Comparison of ENCODE assay signal across 13 cellular contexts in the genomic region with DNA sequence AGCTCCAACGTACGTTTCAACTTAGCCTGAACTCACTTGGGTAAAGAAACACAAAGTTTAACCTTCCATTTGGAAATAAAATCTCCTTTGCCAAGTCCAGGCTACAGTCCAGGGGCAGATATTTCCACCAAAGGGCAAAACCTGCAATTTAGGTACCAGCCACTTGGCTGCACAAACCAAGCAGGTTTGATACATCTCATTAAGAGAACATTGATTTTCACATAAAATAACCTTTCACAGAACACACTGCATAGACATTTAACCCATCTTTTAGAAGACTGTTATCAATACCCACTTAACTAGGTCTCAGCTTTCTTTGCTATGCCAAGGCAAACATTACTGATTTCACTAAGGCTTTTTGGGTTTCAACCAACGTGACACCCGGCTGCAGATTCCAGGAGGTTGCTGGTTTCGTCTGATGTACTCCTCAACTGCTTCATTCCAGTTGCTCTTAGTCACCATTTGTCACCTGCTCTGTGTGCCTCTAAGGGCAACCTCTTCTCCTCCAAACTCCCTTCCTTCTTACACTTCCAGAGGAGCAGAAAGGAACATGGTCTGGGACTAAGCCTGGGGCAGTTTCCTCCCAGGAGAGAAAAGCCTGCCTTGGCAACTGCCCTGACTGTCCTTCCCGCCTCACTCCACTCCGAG.
DNase-seq lines count a peak whose midpoint lies in the region; ATAC-seq and TF ChIP-seq lines count a peak whose summit lies in the region.
"Had no signal": no experiment of that assay in that cellular context is flagged by ENCODE, and none has a peak within 500 bp of the region (broad histone marks: within the 10 kb centered on the region; RNA-seq: fewer than 3 reads in every experiment).

No MANE protein-coding gene starts in this region.

- peaks cover 0 to 2% of the 10 kb centered on the region in 2 donors for H3K27me3 Mint-ChIP-seq in CD4-positive, alpha-beta memory T cell

- POLR2A ChIA-PET in CD4-positive, alpha-beta memory T cell (lab: Charles Lee; ENCODE audit: partially characterized antibody) = no interaction called here

- H3K27ac ChIP-seq in ovary (peak overlapping the region; percentile 18 to 88), substantia nigra (ENCODE audit: low read depth, low read length, poor library complexity, severe bottlenecking) (no peak overlapping the region)
- H3K27ac ChIP-seq in CD4-positive, alpha-beta memory T cell (ENCODE audit: low read depth, low read length) = no peak overlapping the region

- H3K36me3 ChIP-seq in ovary = no peaks in the 10 kb centered on the region
- H3K36me3 ChIP-seq in CD4-positive, alpha-beta memory T cell (ENCODE audit: insufficient read depth, low read length) = no peaks in the 10 kb centered on the region
- H3K36me3 ChIP-seq: esophagus squamous epithelium had no signal

- intact Hi-C loops in ovary (cut with DNase I) (loop anchor here in 2 of 4 donors (5.0 kb wide), 2 partner anchors 59 to 64 kb away; no protein-coding TSS in a partner anchor), left colon (cut with DNase I, micrococcal nuclease) (no loop called here)
- intact Hi-C loops in CD4-positive, alpha-beta memory T cell (cut with micrococcal nuclease) = no loop called here

- CTCF ChIA-PET in CD4-positive, alpha-beta memory T cell (lab: Charles Lee; ENCODE audit: partially characterized antibody) = interaction anchor here (1.6 kb wide), 1 partner anchor 10 kb away, joined by 6 read pairs; no protein-coding TSS in a partner anchor

- no peak overlapping the region for H3K4me3 Mint-ChIP-seq in CD4-positive, alpha-beta memory T cell
- H3K4me3 Mint-ChIP-seq: natural killer cell treated with Interleukin-12 subunit alpha and Interleukin-12 subunit beta and Interleukin-15 and Interleukin-18, amount 100 ng/mL, for 72 hours had no signal

- peak; percentile 25 for DNase-seq in DMS79 (lab: John Stamatoyannopoulos, UW)
- DNase-seq in NCI-H2196 (lab: John Stamatoyannopoulos, UW; ENCODE audit: unreplicated experiment) = peak; percentile 36
- DNase-seq in epithelial cell of esophagus (ENCODE audit: low read depth) = peak; percentile 88
- peak in 1 of 5 donors; percentile 43 for DNase-seq in ovary
- no peak for DNase-seq in substantia nigra (lab: John Stamatoyannopoulos, UW)
- DNase-seq in left colon = no peak
- DNase-seq in CD4-positive, alpha-beta memory T cell = no peak
- DNase-seq: activated gamma-delta T cell treated with Interleukin-2 at 50 U/mL for 16 hours, DMS153, esophagus squamous epithelium, NCI-H1930 had no signal

- no peaks in the 10 kb centered on the region for H3K9me3 Mint-ChIP-seq in CD4-positive, alpha-beta memory T cell
- H3K9me3 Mint-ChIP-seq: natural killer cell treated with Interleukin-12 subunit alpha and Interleukin-12 subunit beta and Interleukin-15 and Interleukin-18, amount 100 ng/mL, for 72 hours had no signal

- H3K27ac Mint-ChIP-seq in CD4-positive, alpha-beta memory T cell = no peak overlapping the region
- H3K27ac Mint-ChIP-seq: natural killer cell treated with Interleukin-12 subunit alpha and Interleukin-12 subunit beta and Interleukin-15 and Interleukin-18, amount 100 ng/mL, for 72 hours had no signal

- H3K4me1 Mint-ChIP-seq in CD4-positive, alpha-beta memory T cell = no peaks in the 10 kb centered on the region

- no peak for ATAC-seq in HG02970 (IDR thresholded peaks at IDR 0.05; ENCODE audit: low FRiP score, unreplicated experiment)
- ATAC-seq in left colon = no peak
- ATAC-seq: natural killer cell treated with Interleukin-12 subunit alpha and Interleukin-12 subunit beta and Interleukin-15 and Interleukin-18, amount 100 ng/mL, for 72 hours had no signal

- no peaks in the 10 kb centered on the region for H3K27me3 ChIP-seq in ovary
- no peaks in the 10 kb centered on the region for H3K27me3 ChIP-seq in CD4-positive, alpha-beta memory T cell (ENCODE audit: insufficient read depth, low read length)

- no peaks in the 10 kb centered on the region for H3K36me3 Mint-ChIP-seq in CD4-positive, alpha-beta memory T cell
- H3K36me3 Mint-ChIP-seq: natural killer cell treated with Interleukin-12 subunit alpha and Interleukin-12 subunit beta and Interleukin-15 and Interleukin-18, amount 100 ng/mL, for 72 hours had no signal

- peaks cover 23% of the 10 kb centered on the region for H3K4me1 ChIP-seq in ovary (ENCODE audit: insufficient read depth)
- H3K4me1 ChIP-seq in CD4-positive, alpha-beta memory T cell (ENCODE audit: insufficient read depth, low read length) = no peaks in the 10 kb centered on the region

- TF ChIP-seq CTCF in epithelial cell of esophagus (IDR thresholded peaks at IDR 0.05; ENCODE audit: insufficient read depth, low read depth, low read length, missing control alignments) (peak; percentile 8), ovary (IDR thresholded peaks at IDR 0.05) (no peak)

- TF ChIP-seq POLR2A in ovary (IDR thresholded peaks at IDR 0.05) = no peak

- H3K4me3 ChIP-seq in epithelial cell of esophagus (ENCODE audit: low read length) = no peak overlapping the region
- no peak overlapping the region for H3K4me3 ChIP-seq in ovary
- no peak overlapping the region for H3K4me3 ChIP-seq in CD4-positive, alpha-beta memory T cell (ENCODE audit: low read length in 2 of 2)
- H3K4me3 ChIP-seq: esophagus squamous epithelium had no signal

- no peak for TF ChIP-seq EP300 in ovary (IDR thresholded peaks at IDR 0.05)

- 22 to 42% (median 24%) methylated on average over 7 of the region's 7 CpGs for WGBS in ovary, 3 donors

- H3K9me3 ChIP-seq in ovary = no peaks in the 10 kb centered on the region
- H3K9me3 ChIP-seq in CD4-positive, alpha-beta memory T cell (ENCODE audit: control insufficient read depth in 1 of 2, low read length in 2 of 2) = no peaks in the 10 kb centered on the region
- H3K9me3 ChIP-seq: esophagus squamous epithelium had no signal

Comparison
In these comparisons a context has a peak if more than half of its experiments do, and no peak if none do; other contexts are left out.
1. DNase-seq: peak in DMS79 (single experiment), NCI-H2196 (single experiment) and epithelial cell of esophagus (single experiment); none in substantia nigra (0 of 49), left colon (0 of 2) and CD4-positive, alpha-beta memory T cell (0 of 5).
2. H3K27ac ChIP-seq: peak in ovary (2 of 2); none in substantia nigra (single experiment) and CD4-positive, alpha-beta memory T cell (single experiment).